20 cellular contexts compared by ENCODE assay signal in genomic region chr11:118200497-118200896, GRCh38. TPM values are rescaled to one million over a fixed set of nuclear protein-coding genes. Genes with fewer than 3 reads are reported as not detected.
"Had no signal": no experiment of that assay in that cellular context is flagged by ENCODE, and none has a peak within 500 bp of the region (broad histone marks: within the 10 kb centered on the region; RNA-seq: fewer than 3 reads in every experiment).

No MANE protein-coding gene starts in this region.

- H3K27ac ChIP-seq: dorsolateral prefrontal cortex, heart left ventricle, right atrium auricular region, sigmoid colon, tibial artery, upper lobe of left lung, uterus had no signal

- H3K27me3 ChIP-seq: heart left ventricle, right atrium auricular region, sigmoid colon, uterus had no signal

- H3K9me3 ChIP-seq: heart left ventricle, right atrium auricular region, sigmoid colon, tibial artery, upper lobe of left lung, uterus had no signal

- H3K36me3 ChIP-seq: right atrium auricular region, sigmoid colon, tibial artery, uterus had no signal

- H3K9me3 Mint-ChIP-seq: nephron had no signal

- H3K4me3 ChIP-seq: dorsolateral prefrontal cortex, heart left ventricle, lung, right atrium auricular region, sigmoid colon, skin epidermis, tibial artery, upper lobe of left lung, uterus had no signal

- H3K4me3 Mint-ChIP-seq: nephron had no signal

- DNase-seq: cortex of kidney, dorsolateral prefrontal cortex, foreskin melanocyte, heart left ventricle, hippocampal formation, left colon, left ventricle myocardium superior, mesenchymal stem cell, midbrain, sigmoid colon, tibial artery, upper lobe of left lung, uterus had no signal

- H3K27ac Mint-ChIP-seq: nephron had no signal

- ATAC-seq: heart left ventricle, left colon, left ventricle myocardium superior had no signal

RNA-seq across cellular contexts. Expression of gene SCN2B, which starts 24.1 kb away (rescaled TPM):
- total RNA-seq: glomerular endothelial cell, osteoblast, pulmonary artery endothelial cell had no signal

RNA-seq across cellular contexts. Expression of gene JAML, which starts 24.3 kb away (rescaled TPM):
- total RNA-seq: glomerular endothelial cell, osteoblast had no signal
